Comparison of ENCODE assay signal across 30 cellular contexts in the genomic region with DNA sequence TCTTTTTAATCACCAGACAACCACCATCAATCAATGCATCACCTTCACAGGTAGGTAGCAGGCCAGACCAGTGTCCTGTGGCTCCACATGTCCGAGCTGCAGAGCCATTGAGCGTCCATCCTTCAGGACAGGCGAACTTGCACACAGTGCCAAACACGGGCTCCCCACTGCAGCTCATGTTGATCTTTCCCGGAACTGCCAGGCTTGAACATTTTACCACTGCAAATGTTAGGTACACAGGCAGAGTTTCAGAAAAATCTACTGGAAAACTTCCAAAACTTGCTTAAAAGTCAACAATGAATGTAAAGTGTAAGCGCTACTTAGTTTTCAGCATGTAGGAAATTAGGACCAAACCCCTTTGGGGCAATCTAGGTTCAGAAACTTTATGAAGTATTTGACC. TPM values are rescaled to one million over a fixed set of nuclear protein-coding genes. Genes with fewer than 3 reads are reported as not detected.
"Had no signal": no experiment of that assay in that cellular context is flagged by ENCODE, and none has a peak within 500 bp of the region (broad histone marks: within the 10 kb centered on the region; RNA-seq: fewer than 3 reads in every experiment).

No MANE protein-coding gene starts in this region.

- H3K4me1 ChIP-seq: ascending aorta, body of pancreas had no signal

- ATAC-seq: activated naive CD4-positive, alpha-beta T cell treated with anti-CD3 and anti-CD28 coated beads, Interleukin-2, amount 50 U/mL, for 72 hours; activated naive CD8-positive, alpha-beta T cell treated with anti-CD3 and anti-CD28 coated beads, Interleukin-2, amount 50 U/mL, for 24 hours; activated T-cell treated with anti-CD3 and anti-CD28 coated beads, Interleukin-2, amount 50 U/mL, for 4 hours; body of pancreas; K562; Panc1; SK-N-SH treated with all-trans-retinoic acid at 6 μM for 48 hours; WTC11 had no signal

- H3K27ac ChIP-seq: ascending aorta, body of pancreas, RWPE1, SJSA1 had no signal

- H3K4me3 ChIP-seq: ascending aorta, body of pancreas, K562, SJSA1 had no signal

- H3K27me3 ChIP-seq: ascending aorta, body of pancreas, SJSA1 had no signal

- H3K36me3 ChIP-seq: ascending aorta, SJSA1 had no signal

- H3K9me3 ChIP-seq: ascending aorta, body of pancreas, SJSA1 had no signal

- DNase-seq: activated CD4-positive, alpha-beta T cell treated with anti-CD3 and anti-CD28 coated beads for 48 hours; activated CD4-positive, alpha-beta T cell treated with anti-CD3 and anti-CD28 coated beads, Interleukin-2, amount 50 U/mL, for 48 hours; activated CD4-positive, CD25-positive, alpha-beta regulatory T cell treated with anti-CD3 and anti-CD28 coated beads, Interleukin-2, amount 50 U/mL, for 72 hours; activated CD8-positive, alpha-beta memory T cell treated with anti-CD3 and anti-CD28 coated beads for 24 hours; activated effector memory CD4-positive, alpha-beta T cell treated with anti-CD3 and anti-CD28 coated beads, Interleukin-2, amount 50 U/mL, for 16 hours; activated naive CD4-positive, alpha-beta T cell treated with Interleukin-2 at 50 U/mL for 16 hours; activated naive CD8-positive, alpha-beta T cell treated with anti-CD3 and anti-CD28 coated beads, Interleukin-2, amount 50 U/mL, for 24 hours; activated T-cell treated with anti-CD3 and anti-CD28 coated beads, Interleukin-2, amount 50 U/mL, for 4 hours; amniotic stem cell; body of pancreas; Karpas-422; NCI-H1930; NCI-H2171; NCI-H2227 treated with DMSO at 0.1 percent for 48 hours; NCI-H446 treated with DMSO at 0.1 percent for 48 hours; NCI-H524 treated with DMSO at 0.1 percent for 48 hours; NCI-H748 treated with DMSO at 0.1 percent for 48 hours; Right ventricle myocardium superior; SW 1271 had no signal

RNA-seq across cellular contexts. Expression of gene SELE, which starts 6.6 kb away (rescaled TPM):
- total RNA-seq: activated naive CD4-positive, alpha-beta T cell treated with anti-CD3 and anti-CD28 coated beads, Interleukin-2, amount 50 U/mL, for 72 hours; activated T-cell treated with anti-CD3 and anti-CD28 coated beads, Interleukin-2, amount 50 U/mL, for 4 hours; bronchial epithelial cell; K562; OCI-LY7; T-helper 1 cell treated with Interleukin-12 subunit alpha and Interleukin-12 subunit beta and Interleukin-4 antibody, amounts not matched to agents 30 ng/mL and 1 ng/mL, for 36 hours; WTC11 had no signal

RNA-seq across cellular contexts. Expression of gene SELL, which starts 15.9 kb away (rescaled TPM):
- total RNA-seq: bronchial epithelial cell had no signal
- polyA plus RNA-seq: K562 had no signal
